13 cellular contexts compared by ENCODE assay signal in genomic region chr1:16063921-16064320, GRCh38. TPM values are rescaled to one million over a fixed set of nuclear protein-coding genes. Genes with fewer than 3 reads are reported as not detected.
"Had no signal": no experiment of that assay in that cellular context is flagged by ENCODE, and none has a peak within 500 bp of the region (broad histone marks: within the 10 kb centered on the region; RNA-seq: fewer than 3 reads in every experiment).

No MANE protein-coding gene starts in this region.

- H3K4me3 ChIP-seq: lung had no signal

- H3K9ac ChIP-seq: parathyroid adenoma had no signal

- ATAC-seq: esophagus mucosa had no signal

- H3K27ac ChIP-seq: parathyroid adenoma had no signal

- H2AFZ ChIP-seq: parathyroid adenoma had no signal

- DNase-seq: activated CD4-positive, CD25-positive, alpha-beta regulatory T cell treated with anti-CD3 and anti-CD28 coated beads, Interleukin-2, amount 50 U/mL, for 72 hours; activated CD8-positive, alpha-beta memory T cell treated with anti-CD3 and anti-CD28 coated beads for 24 hours; activated naive CD4-positive, alpha-beta T cell treated with anti-CD3 and anti-CD28 coated beads, Interleukin-2, amount 50 U/mL, for 16 hours; activated T-cell treated with anti-CD3 and anti-CD28 coated beads for 4 hours; amniotic stem cell; midbrain; stimulated activated CD4-positive, alpha-beta T cell treated with anti-CD3 and anti-CD28 coated beads, Interleukin-2, amount 100 ng/mL, for 24 hours had no signal

RNA-seq across cellular contexts. Expression of gene FAM131C, which starts 9.5 kb away (rescaled TPM):
- total RNA-seq: lung, myocyte, urinary bladder had no signal
- polyA plus RNA-seq: lung had no signal

RNA-seq across cellular contexts. Expression of gene CLCNKB, which starts 20.3 kb away (rescaled TPM):
- total RNA-seq: esophagus mucosa, myocyte had no signal

RNA-seq across cellular contexts. Expression of gene CLCNKA, which starts 42.1 kb away (rescaled TPM):
- total RNA-seq: urinary bladder had no signal

RNA-seq across cellular contexts. Expression of gene SRARP, which starts 59.9 kb away (rescaled TPM):
- total RNA-seq: esophagus mucosa, lung, myocyte, renal cortical epithelial cell, urinary bladder had no signal
